1 cellular context compared by ENCODE assay signal in the genomic region with DNA sequence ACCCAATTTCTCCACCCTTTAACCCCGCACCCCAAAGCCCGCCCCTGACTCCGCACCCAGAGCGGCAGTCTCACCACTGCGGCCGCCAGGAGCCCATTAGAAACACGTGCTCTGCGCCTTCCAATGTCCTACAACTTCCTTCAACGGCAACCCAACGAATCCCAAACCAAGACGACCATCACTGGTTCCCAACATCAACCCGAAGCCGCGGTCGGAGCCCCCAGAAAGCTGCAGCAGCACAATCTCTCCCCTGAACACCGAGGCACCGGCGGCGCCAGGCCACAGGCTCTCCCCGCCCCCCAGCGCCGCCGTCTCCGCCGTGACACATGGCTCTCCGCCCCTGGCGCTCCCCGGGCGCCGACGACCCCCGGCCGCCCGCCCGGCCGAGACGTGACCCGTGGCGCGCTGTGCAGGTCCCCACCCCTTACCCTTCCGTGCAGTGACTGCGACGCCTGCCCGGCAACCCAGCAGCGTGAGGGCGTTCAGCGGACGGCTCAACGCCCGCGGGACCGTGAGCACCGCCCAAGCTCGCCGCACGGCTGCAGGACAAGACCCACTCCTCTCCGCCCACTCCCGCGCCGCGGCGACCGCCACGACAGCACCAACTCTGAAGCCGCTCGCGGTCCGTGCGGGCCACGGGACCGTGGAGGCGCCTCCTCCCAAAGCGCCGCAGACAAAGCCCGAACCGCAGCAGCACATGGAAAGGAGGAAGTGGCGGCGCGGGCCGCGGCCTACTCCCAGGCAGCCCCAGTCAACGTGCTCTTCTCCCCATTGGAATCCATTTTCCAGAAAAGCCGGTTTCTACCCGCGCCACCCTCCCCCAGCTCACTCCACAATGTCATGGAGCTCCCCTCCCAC.
TF ChIP-seq lines count a peak whose summit lies in the region.

No MANE protein-coding gene starts in this region.

TF ChIP-seq in WTC11, 78 proteins besides CTCF, POLR2A, EP300 and RAD21 (continued from another document):
- TF ChIP-seq KAT7 (CRISPR knock-in tag; IDR thresholded peaks at IDR 0.05; ENCODE audit: borderline replicate concordance) (peak; percentile 47; the same call in 1 of the 2 replicates), JUN (CRISPR knock-in tag; IDR thresholded peaks at IDR 0.05) (peak; percentile 5; the same call in 1 of the 2 replicates), ESRRA (CRISPR knock-in tag; IDR thresholded peaks at IDR 0.05; ENCODE audit: borderline replicate concordance) (0 out of 2 replicates have a peak, but pooled peaks have one; percentile 50), GRHL2 (CRISPR knock-in tag; IDR thresholded peaks at IDR 0.05; ENCODE audit: insufficient replicate concordance, severe bottlenecking) (no peak), HMGA2 (CRISPR knock-in tag; IDR thresholded peaks at IDR 0.05) (0 out of 2 replicates have a peak, but pooled peaks have one; percentile 16), TEAD1 (CRISPR knock-in tag; IDR thresholded peaks at IDR 0.05) (no peak), ZNF396 (CRISPR knock-in tag; IDR thresholded peaks at IDR 0.05; ENCODE audit: borderline replicate concordance) (no peak)
- TF ChIP-seq, protein P1, sequence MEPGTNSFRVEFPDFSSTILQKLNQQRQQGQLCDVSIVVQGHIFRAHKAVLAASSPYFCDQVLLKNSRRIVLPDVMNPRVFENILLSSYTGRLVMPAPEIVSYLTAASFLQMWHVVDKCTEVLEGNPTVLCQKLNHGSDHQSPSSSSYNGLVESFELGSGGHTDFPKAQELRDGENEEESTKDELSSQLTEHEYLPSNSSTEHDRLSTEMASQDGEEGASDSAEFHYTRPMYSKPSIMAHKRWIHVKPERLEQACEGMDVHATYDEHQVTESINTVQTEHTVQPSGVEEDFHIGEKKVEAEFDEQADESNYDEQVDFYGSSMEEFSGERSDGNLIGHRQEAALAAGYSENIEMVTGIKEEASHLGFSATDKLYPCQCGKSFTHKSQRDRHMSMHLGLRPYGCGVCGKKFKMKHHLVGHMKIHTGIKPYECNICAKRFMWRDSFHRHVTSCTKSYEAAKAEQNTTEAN (CRISPR knock-in tag; IDR thresholded peaks at IDR 0.05): 0 out of 2 replicates have a peak, but pooled peaks have one; percentile 6
- TF ChIP-seq, protein P2, sequence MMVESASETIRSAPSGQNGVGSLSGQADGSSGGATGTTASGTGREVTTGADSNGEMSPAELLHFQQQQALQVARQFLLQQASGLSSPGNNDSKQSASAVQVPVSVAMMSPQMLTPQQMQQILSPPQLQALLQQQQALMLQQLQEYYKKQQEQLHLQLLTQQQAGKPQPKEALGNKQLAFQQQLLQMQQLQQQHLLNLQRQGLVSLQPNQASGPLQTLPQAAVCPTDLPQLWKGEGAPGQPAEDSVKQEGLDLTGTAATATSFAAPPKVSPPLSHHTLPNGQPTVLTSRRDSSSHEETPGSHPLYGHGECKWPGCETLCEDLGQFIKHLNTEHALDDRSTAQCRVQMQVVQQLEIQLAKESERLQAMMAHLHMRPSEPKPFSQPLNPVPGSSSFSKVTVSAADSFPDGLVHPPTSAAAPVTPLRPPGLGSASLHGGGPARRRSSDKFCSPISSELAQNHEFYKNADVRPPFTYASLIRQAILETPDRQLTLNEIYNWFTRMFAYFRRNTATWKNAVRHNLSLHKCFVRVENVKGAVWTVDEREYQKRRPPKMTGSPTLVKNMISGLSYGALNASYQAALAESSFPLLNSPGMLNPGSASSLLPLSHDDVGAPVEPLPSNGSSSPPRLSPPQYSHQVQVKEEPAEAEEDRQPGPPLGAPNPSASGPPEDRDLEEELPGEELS (CRISPR knock-in tag; IDR thresholded peaks at IDR 0.05): no peak
- TF ChIP-seq, protein P3, sequence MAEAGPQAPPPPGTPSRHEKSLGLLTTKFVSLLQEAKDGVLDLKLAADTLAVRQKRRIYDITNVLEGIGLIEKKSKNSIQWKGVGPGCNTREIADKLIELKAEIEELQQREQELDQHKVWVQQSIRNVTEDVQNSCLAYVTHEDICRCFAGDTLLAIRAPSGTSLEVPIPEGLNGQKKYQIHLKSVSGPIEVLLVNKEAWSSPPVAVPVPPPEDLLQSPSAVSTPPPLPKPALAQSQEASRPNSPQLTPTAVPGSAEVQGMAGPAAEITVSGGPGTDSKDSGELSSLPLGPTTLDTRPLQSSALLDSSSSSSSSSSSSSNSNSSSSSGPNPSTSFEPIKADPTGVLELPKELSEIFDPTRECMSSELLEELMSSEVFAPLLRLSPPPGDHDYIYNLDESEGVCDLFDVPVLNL (CRISPR knock-in tag; IDR thresholded peaks at IDR 0.05; ENCODE audit: borderline replicate concordance, low read depth): 0 out of 2 replicates have a peak, but pooled peaks have one; percentile 72
